Comparison of ENCODE assay signal across 2 cellular contexts in the genomic region with DNA sequence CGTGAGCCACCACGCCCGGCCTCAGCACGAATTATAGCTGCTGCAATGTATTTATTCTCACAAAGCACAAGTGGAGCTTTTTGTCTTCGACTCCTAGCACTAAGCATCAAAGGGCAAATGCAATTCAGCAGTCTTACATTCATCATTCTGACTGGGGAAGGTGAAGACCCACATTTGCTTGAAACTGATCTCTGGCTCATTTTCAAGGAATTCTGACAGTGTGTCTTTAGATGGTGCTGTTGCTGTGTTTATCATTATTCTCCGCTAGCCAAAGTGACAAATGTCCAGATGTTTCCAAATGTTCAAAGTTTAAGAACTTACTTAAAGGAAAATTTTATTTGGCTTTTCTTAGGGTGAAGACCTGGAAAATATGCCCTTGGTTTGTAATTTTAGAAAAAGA.
TF ChIP-seq lines count a peak whose summit lies in the region.

No MANE protein-coding gene starts in this region.

TF ChIP-seq in SK-N-SH, 30 proteins besides CTCF, POLR2A, EP300 and RAD21:
- TF ChIP-seq FOXJ3 (CRISPR knock-in tag; IDR thresholded peaks at IDR 0.05) (no peak), FOSL2 (IDR thresholded peaks at IDR 0.05; ENCODE audit: borderline replicate concordance, low read depth) (no peak), CHD2 (IDR thresholded peaks at IDR 0.05; ENCODE audit: low read length, partially characterized antibody) (no peak), RCOR1 (IDR thresholded peaks at IDR 0.05; ENCODE audit: low read length) (no peak), MXI1 (IDR thresholded peaks at IDR 0.05; ENCODE audit: low read depth, low read length) (no peak), SMC3 (IDR thresholded peaks at IDR 0.05; ENCODE audit: low read depth, low read length) (no peak), SIN3A (IDR thresholded peaks at IDR 0.05; ENCODE audit: borderline replicate concordance, low read depth, low read length) (no peak), MAX (IDR thresholded peaks at IDR 0.05; ENCODE audit: low read depth) (no peak), MEF2A (IDR thresholded peaks at IDR 0.05; ENCODE audit: borderline replicate concordance, low read depth) (no peak), JUND (IDR thresholded peaks at IDR 0.05) (no peak), YY1 (IDR thresholded peaks at IDR 0.05; ENCODE audit: low read depth) (no peak)
- TF ChIP-seq, protein P1, sequence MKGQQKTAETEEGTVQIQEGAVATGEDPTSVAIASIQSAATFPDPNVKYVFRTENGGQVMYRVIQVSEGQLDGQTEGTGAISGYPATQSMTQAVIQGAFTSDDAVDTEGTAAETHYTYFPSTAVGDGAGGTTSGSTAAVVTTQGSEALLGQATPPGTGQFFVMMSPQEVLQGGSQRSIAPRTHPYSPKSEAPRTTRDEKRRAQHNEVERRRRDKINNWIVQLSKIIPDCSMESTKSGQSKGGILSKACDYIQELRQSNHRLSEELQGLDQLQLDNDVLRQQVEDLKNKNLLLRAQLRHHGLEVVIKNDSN (IDR thresholded peaks at IDR 0.05; ENCODE audit: borderline replicate concordance, low read depth), result no peak
- TF ChIP-seq, protein P2, sequence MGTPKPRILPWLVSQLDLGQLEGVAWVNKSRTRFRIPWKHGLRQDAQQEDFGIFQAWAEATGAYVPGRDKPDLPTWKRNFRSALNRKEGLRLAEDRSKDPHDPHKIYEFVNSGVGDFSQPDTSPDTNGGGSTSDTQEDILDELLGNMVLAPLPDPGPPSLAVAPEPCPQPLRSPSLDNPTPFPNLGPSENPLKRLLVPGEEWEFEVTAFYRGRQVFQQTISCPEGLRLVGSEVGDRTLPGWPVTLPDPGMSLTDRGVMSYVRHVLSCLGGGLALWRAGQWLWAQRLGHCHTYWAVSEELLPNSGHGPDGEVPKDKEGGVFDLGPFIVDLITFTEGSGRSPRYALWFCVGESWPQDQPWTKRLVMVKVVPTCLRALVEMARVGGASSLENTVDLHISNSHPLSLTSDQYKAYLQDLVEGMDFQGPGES (IDR thresholded peaks at IDR 0.05; ENCODE audit: low read depth, low read length), result no peak
TF ChIP-seq in SK-N-SH: peak in this region for 0.

TF ChIP-seq in SK-N-SH treated with all-trans-retinoic acid at 6 μM for 48 hours, 23 proteins besides CTCF, POLR2A, EP300 and RAD21:
- TF ChIP-seq, protein P3, sequence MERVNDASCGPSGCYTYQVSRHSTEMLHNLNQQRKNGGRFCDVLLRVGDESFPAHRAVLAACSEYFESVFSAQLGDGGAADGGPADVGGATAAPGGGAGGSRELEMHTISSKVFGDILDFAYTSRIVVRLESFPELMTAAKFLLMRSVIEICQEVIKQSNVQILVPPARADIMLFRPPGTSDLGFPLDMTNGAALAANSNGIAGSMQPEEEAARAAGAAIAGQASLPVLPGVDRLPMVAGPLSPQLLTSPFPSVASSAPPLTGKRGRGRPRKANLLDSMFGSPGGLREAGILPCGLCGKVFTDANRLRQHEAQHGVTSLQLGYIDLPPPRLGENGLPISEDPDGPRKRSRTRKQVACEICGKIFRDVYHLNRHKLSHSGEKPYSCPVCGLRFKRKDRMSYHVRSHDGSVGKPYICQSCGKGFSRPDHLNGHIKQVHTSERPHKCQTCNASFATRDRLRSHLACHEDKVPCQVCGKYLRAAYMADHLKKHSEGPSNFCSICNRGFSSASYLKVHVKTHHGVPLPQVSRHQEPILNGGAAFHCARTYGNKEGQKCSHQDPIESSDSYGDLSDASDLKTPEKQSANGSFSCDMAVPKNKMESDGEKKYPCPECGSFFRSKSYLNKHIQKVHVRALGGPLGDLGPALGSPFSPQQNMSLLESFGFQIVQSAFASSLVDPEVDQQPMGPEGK (CRISPR knock-in tag; IDR thresholded peaks at IDR 0.05; ENCODE audit: borderline replicate concordance), result no peak
- TF ChIP-seq ZNF8 (CRISPR knock-in tag; IDR thresholded peaks at IDR 0.05), result no peak
- no peak for TF ChIP-seq CSRNP3 (CRISPR knock-in tag; IDR thresholded peaks at IDR 0.05)
- TF ChIP-seq ISL1 (CRISPR knock-in tag; IDR thresholded peaks at IDR 0.05), result no peak
- no peak for TF ChIP-seq ESRRG (CRISPR knock-in tag; IDR thresholded peaks at IDR 0.05)
- TF ChIP-seq PPARA (CRISPR knock-in tag; IDR thresholded peaks at IDR 0.05; ENCODE audit: borderline replicate concordance), result no peak
